Comparison of ENCODE assay signal across 25 cellular contexts in genomic region chr3:177750436-177750835, GRCh38.
"Had no signal": no experiment of that assay in that cellular context is flagged by ENCODE, and none has a peak within 500 bp of the region (broad histone marks: within the 10 kb centered on the region; RNA-seq: fewer than 3 reads in every experiment).

No MANE protein-coding gene starts in this region.

- DNase-seq: colonic mucosa; cortex of kidney; dermis blood vessel endothelial cell; dorsolateral prefrontal cortex; effector CD4-positive, alpha-beta T cell; effector CD8-positive, alpha-beta T cell; effector memory CD4-positive, alpha-beta T cell; effector memory CD8-positive, alpha-beta T cell; endodermal cell; erythroblast; esophagus squamous epithelium; foreskin fibroblast; foreskin keratinocyte; foreskin melanocyte; gastrocnemius medialis; glutamatergic neuron; head of caudate nucleus; heart left ventricle; heart right ventricle had no signal

- H3K36me3 ChIP-seq: colonic mucosa, esophagus muscularis mucosa, esophagus squamous epithelium, gastrocnemius medialis, gastroesophageal sphincter, heart left ventricle, heart right ventricle had no signal

- H3K27ac Mint-ChIP-seq: dendritic cell treated with granulocyte-macrophage colony-stimulating factor and Interleukin-4, amounts not matched to agents 40 ng/mL and 50 ng/mL, for 4 days; effector memory CD8-positive, alpha-beta T cell; endodermal cell had no signal

- H3K9me3 ChIP-seq: colonic mucosa, esophagus muscularis mucosa, esophagus squamous epithelium, gastrocnemius medialis, gastroesophageal sphincter, heart left ventricle, heart right ventricle had no signal

- H3K27me3 ChIP-seq: colonic mucosa, dorsolateral prefrontal cortex, esophagus muscularis mucosa, esophagus squamous epithelium, foreskin keratinocyte, gastrocnemius medialis, gastroesophageal sphincter, heart left ventricle, heart right ventricle had no signal

- H3K4me3 Mint-ChIP-seq: dendritic cell treated with granulocyte-macrophage colony-stimulating factor and Interleukin-4, amounts not matched to agents 40 ng/mL and 50 ng/mL, for 4 days; effector memory CD8-positive, alpha-beta T cell; endodermal cell had no signal

- H3K4me3 ChIP-seq: colonic mucosa, coronary artery, dorsolateral prefrontal cortex, esophagus muscularis mucosa, esophagus squamous epithelium, gastrocnemius medialis, gastroesophageal sphincter, heart left ventricle, heart right ventricle had no signal

- H3K9me3 Mint-ChIP-seq: dendritic cell treated with granulocyte-macrophage colony-stimulating factor and Interleukin-4, amounts not matched to agents 40 ng/mL and 50 ng/mL, for 4 days; effector memory CD8-positive, alpha-beta T cell; endodermal cell had no signal

- H3K27ac ChIP-seq: colonic mucosa, coronary artery, dorsolateral prefrontal cortex, epithelial cell of prostate, esophagus muscularis mucosa, esophagus squamous epithelium, foreskin keratinocyte, gastrocnemius medialis, gastroesophageal sphincter, heart left ventricle, heart right ventricle had no signal

- H3K27me3 Mint-ChIP-seq: dendritic cell treated with granulocyte-macrophage colony-stimulating factor and Interleukin-4, amounts not matched to agents 40 ng/mL and 50 ng/mL, for 4 days; effector memory CD8-positive, alpha-beta T cell had no signal

- ATAC-seq: effector memory CD8-positive, alpha-beta T cell; esophagus mucosa; foreskin keratinocyte; gastrocnemius medialis; gastroesophageal sphincter; heart left ventricle; heart right ventricle had no signal

- H3K4me1 ChIP-seq: colonic mucosa had no signal
